ENCODE assay signal across 1 cellular context in genomic region chr16:11916524-11917285, GRCh38.
TF ChIP-seq lines count a peak whose summit lies in the region.

No MANE protein-coding gene starts in this region.

TF ChIP-seq in GM23338, 12 proteins besides CTCF, POLR2A, EP300 and RAD21 (continued from another document):
- TF ChIP-seq ZNF462 (CRISPR knock-in tag; IDR thresholded peaks at IDR 0.05) (no peak), EZH2 (IDR thresholded peaks at IDR 0.05; ENCODE audit: low read depth, unreplicated experiment) (no peak), CREB1 (CRISPR knock-in tag; IDR thresholded peaks at IDR 0.05; ENCODE audit: low read depth) (no peak)
- TF ChIP-seq, protein P1, sequence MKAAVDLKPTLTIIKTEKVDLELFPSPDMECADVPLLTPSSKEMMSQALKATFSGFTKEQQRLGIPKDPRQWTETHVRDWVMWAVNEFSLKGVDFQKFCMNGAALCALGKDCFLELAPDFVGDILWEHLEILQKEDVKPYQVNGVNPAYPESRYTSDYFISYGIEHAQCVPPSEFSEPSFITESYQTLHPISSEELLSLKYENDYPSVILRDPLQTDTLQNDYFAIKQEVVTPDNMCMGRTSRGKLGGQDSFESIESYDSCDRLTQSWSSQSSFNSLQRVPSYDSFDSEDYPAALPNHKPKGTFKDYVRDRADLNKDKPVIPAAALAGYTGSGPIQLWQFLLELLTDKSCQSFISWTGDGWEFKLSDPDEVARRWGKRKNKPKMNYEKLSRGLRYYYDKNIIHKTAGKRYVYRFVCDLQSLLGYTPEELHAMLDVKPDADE (IDR thresholded peaks at IDR 0.05) = no peak
